ENCODE assay signal across 8 cellular contexts in the genomic region with DNA sequence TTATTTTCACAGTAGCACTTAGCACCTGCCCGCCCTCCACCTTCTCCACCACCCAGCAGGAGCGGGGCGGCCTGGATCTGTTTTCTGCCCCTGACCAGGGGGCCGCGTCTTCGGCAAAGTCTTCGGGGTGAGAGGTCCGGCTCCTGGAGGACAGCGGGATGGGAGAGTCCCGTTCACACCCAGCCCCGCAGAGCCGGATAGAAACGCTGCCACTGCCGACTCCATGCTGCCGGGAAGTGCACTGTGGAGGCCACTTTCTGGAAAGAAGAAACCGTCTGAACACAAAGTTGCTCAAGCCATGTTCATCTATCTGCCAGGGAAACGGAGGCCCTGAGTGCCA. TPM values are rescaled to one million over a fixed set of nuclear protein-coding genes. Genes with fewer than 3 reads are reported as not detected.
DNase-seq lines count a peak whose midpoint lies in the region; ATAC-seq lines count a peak whose summit lies in the region.

No MANE protein-coding gene starts in this region.

- H3K27ac ChIP-seq in skin epidermis = peak overlapping the region in 11 of 21 experiments; percentile 11 to 65 (median 54)

- H3K4me3 ChIP-seq in H7 (ENCODE audit: insufficient read depth, low read depth, low read length) (peak overlapping the region; percentile 47; the same call in 1 of the 2 replicates), iPS-18c (ENCODE audit: insufficient read depth, low read depth, low read length) (peak overlapping the region; percentile 60), skin epidermis (peak overlapping the region; percentile 19 to 42 (median 27))

- peak; percentile 64 for DNase-seq in H7
- DNase-seq in activated naive CD4-positive, alpha-beta T cell treated with anti-CD3 and anti-CD28 coated beads, Interleukin-2, amount 50 U/mL, for 72 hours (ENCODE audit: low spot score in 2 of 2) = no peak
- DNase-seq in NOMO-1 (lab: John Stamatoyannopoulos, UW; ENCODE audit: unreplicated experiment in 2 of 2) = no peak
- DNase-seq in middle frontal gyrus (ENCODE audit: extremely low spot score, low spot score) = no peak
- DNase-seq in Ammon's horn (ENCODE audit: low spot score) = no peak

- peaks cover 32% of the 10 kb centered on the region for H3K27me3 ChIP-seq in H7 (ENCODE audit: control insufficient read depth, insufficient read depth, low read length)

- no peaks in the 10 kb centered on the region for H3K36me3 ChIP-seq in H7 (replicated peaks; ENCODE audit: control insufficient read depth, insufficient read depth, low read length)

- no peaks in the 10 kb centered on the region for H3K9me3 ChIP-seq in iPS-18c (ENCODE audit: control insufficient read depth, insufficient read depth, low read length)

- peaks cover 7 to 20% of the 10 kb centered on the region in 2 donors for H3K36me3 Mint-ChIP-seq in activated naive CD4-positive, alpha-beta T cell treated with anti-CD3 and anti-CD28 coated beads, Interleukin-2, amount 50 U/mL, for 72 hours

- ATAC-seq in activated naive CD4-positive, alpha-beta T cell treated with anti-CD3 and anti-CD28 coated beads, Interleukin-2, amount 50 U/mL, for 72 hours = peak; percentile 32 to 43
- ATAC-seq in GM21723 (IDR thresholded peaks at IDR 0.05; ENCODE audit: unreplicated experiment) = no peak

- no peak overlapping the region for H3K27ac Mint-ChIP-seq in activated naive CD4-positive, alpha-beta T cell treated with anti-CD3 and anti-CD28 coated beads, Interleukin-2, amount 50 U/mL, for 72 hours

- peaks cover 0 to 4% of the 10 kb centered on the region in 2 donors for H3K9me3 Mint-ChIP-seq in activated naive CD4-positive, alpha-beta T cell treated with anti-CD3 and anti-CD28 coated beads, Interleukin-2, amount 50 U/mL, for 72 hours

RNA-seq across cellular contexts. Expression of a gene that starts 14.5 kb away (rescaled TPM):
- 0.97 and 3.9 TPM in 2 replicates for total RNA-seq in H7 (2014; rRNA removed; shearing (Covaris generic))
- 10 to 100 TPM; 12.4 to 13.4 TPM for total RNA-seq in activated naive CD4-positive, alpha-beta T cell treated with anti-CD3 and anti-CD28 coated beads, Interleukin-2, amount 50 U/mL, for 72 hours
